In genomic region chr20:32231847-32232246, GRCh38 we compare ENCODE assay signal across 10 cellular contexts. TPM values are rescaled to one million over a fixed set of nuclear protein-coding genes. Genes with fewer than 3 reads are reported as not detected.
DNase-seq lines count a peak whose midpoint lies in the region; ATAC-seq lines count a peak whose summit lies in the region.
"Had no signal": no experiment of that assay in that cellular context is flagged by ENCODE, and none has a peak within 500 bp of the region (broad histone marks: within the 10 kb centered on the region; RNA-seq: fewer than 3 reads in every experiment).

No MANE protein-coding gene starts in this region.

- DNase-seq in activated CD8-positive, alpha-beta memory T cell treated with anti-CD3 and anti-CD28 coated beads for 24 hours, result peak; percentile 73
- no peak for DNase-seq in activated CD8-positive, alpha-beta memory T cell treated with anti-CD3 and anti-CD28 coated beads, Interleukin-2, amount 50 U/mL, for 4 hours
- peak; percentile 29 for DNase-seq in activated T-cell treated with anti-CD3 and anti-CD28 coated beads, Interleukin-2, amount 50 U/mL, for 1 hour
- DNase-seq in iris pigment epithelial cell (ENCODE audit: low read depth) (peak; percentile 59), left colon (no peak)
- peak; percentile 40 to 68 for DNase-seq in stimulated activated naive CD8-positive, alpha-beta T cell treated with anti-CD3 and anti-CD28 coated beads, Interleukin-15, amount 100 ng/mL, for 72 hours
- DNase-seq: activated CD4-positive, CD25-positive, alpha-beta regulatory T cell; mesendoderm had no signal

- intact Hi-C loops in left colon (cut with DNase I, micrococcal nuclease), result no loop called here

- H3K27ac Mint-ChIP-seq in stimulated activated naive CD8-positive, alpha-beta T cell treated with anti-CD3 and anti-CD28 coated beads, Interleukin-15, amount 100 ng/mL, for 72 hours, result peak overlapping the region; percentile 99 to 100

- peaks cover 61% of the 10 kb centered on the region for H3K4me1 Mint-ChIP-seq in stimulated activated naive CD8-positive, alpha-beta T cell treated with anti-CD3 and anti-CD28 coated beads, Interleukin-15, amount 100 ng/mL, for 72 hours

- no peaks in the 10 kb centered on the region for H3K27me3 Mint-ChIP-seq in stimulated activated naive CD8-positive, alpha-beta T cell treated with anti-CD3 and anti-CD28 coated beads, Interleukin-15, amount 100 ng/mL, for 72 hours

- no peaks in the 10 kb centered on the region for H3K9me3 Mint-ChIP-seq in stimulated activated naive CD8-positive, alpha-beta T cell treated with anti-CD3 and anti-CD28 coated beads, Interleukin-15, amount 100 ng/mL, for 72 hours

- peak overlapping the region; percentile 85 for H3K4me3 Mint-ChIP-seq in stimulated activated naive CD8-positive, alpha-beta T cell treated with anti-CD3 and anti-CD28 coated beads, Interleukin-15, amount 100 ng/mL, for 72 hours

- peak; percentile 82 for ATAC-seq in stimulated activated naive CD8-positive, alpha-beta T cell treated with anti-CD3 and anti-CD28 coated beads, Interleukin-15, amount 100 ng/mL, for 72 hours
- ATAC-seq in left colon (no peak), HG03342 (IDR thresholded peaks at IDR 0.05; ENCODE audit: unreplicated experiment) (no peak), HG03354 (IDR thresholded peaks at IDR 0.05; ENCODE audit: poor library complexity, severe bottlenecking, unreplicated experiment) (no peak)

RNA-seq across cellular contexts. Expression of gene POFUT1, which starts 24.2 kb away (rescaled TPM):
- total RNA-seq in left colon, result 10 to 100 TPM; 36.6 to 63.2 TPM

RNA-seq across cellular contexts. Expression of gene PLAGL2, which starts 24.3 kb away (rescaled TPM):
- total RNA-seq in left colon, result 10 to 100 TPM; 13.4 to 28.0 TPM

RNA-seq across cellular contexts. Expression of gene KIF3B, which starts 45.6 kb away (rescaled TPM):
- 10 to 100 TPM; 52.1 to 56.8 TPM for total RNA-seq in left colon

Comparison
In these comparisons a context has a peak if more than half of its experiments do, and no peak if none do; other contexts are left out.
1. DNase-seq: peak in activated CD8-positive, alpha-beta memory T cell treated with anti-CD3 and anti-CD28 coated beads for 24 hours (single experiment), activated T-cell treated with anti-CD3 and anti-CD28 coated beads, Interleukin-2, amount 50 U/mL, for 1 hour (single experiment), iris pigment epithelial cell (single experiment) and stimulated activated naive CD8-positive, alpha-beta T cell treated with anti-CD3 and anti-CD28 coated beads, Interleukin-15, amount 100 ng/mL, for 72 hours (2 of 2); none in activated CD8-positive, alpha-beta memory T cell treated with anti-CD3 and anti-CD28 coated beads, Interleukin-2, amount 50 U/mL, for 4 hours (single experiment) and left colon (0 of 2).